Comparison of ENCODE assay signal across 1 cellular context in the genomic region with DNA sequence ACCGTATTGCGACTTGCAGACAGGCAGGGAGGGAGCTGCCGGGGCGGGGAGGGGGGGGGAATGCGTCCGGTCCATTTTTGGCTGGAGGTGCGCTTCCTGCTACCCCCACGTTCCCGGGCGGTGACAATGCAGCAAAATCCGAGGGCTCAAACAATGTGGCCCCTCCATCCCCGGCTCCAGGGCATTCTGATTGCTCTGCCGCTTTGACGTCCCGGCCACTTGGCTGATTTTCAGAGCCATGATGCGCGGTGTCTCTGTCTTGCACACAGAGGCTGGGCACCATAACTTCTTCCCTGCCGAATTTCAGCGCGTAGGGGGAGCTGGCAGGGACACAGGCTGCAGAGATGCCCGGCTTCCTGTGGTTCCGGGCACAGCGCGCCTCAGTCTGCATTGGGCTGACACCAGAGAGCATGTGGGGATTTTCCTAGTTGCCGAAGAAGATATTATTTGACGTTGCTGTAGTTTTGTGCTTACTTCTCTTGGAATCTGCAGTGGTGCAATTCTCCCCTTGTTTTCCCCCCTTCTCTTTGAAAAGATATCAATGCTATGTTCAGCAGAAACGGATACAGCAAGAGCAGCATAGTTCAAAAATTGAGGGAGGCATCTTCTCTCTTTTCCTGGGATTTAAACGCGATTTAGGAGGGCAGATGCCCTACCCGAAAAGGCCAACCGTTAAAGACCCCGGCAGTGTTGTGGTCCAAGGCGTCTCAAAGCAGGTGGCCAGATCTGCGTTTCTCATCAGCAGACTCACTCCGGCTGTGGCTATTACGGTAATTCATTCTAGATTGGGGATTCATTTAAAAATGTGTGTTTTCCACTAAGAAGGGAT.
A peak's percentile ranks its signal among the peaks of the same experiment; 100 is the strongest.
TF ChIP-seq lines count a peak whose summit lies in the region.

No MANE protein-coding gene starts in this region.

TF ChIP-seq in K562, 482 proteins besides CTCF, POLR2A, EP300 and RAD21:
- no peak for TF ChIP-seq ETV6 (IDR thresholded peaks at IDR 0.05; ENCODE audit: borderline replicate concordance in 1 of 2, low read depth in 2 of 2, low read length in 1 of 2)
- TF ChIP-seq ETV6 (CRISPR knock-in tag; IDR thresholded peaks at IDR 0.05; ENCODE audit: borderline replicate concordance) = no peak
- TF ChIP-seq ZNF668 (CRISPR knock-in tag; IDR thresholded peaks at IDR 0.05) = no peak
- peak; percentile 71 for TF ChIP-seq CBX2 (IDR thresholded peaks at IDR 0.05; ENCODE audit: insufficient read depth, low read length, poor library complexity, severe bottlenecking)
- no peak for TF ChIP-seq SIX5 (IDR thresholded peaks at IDR 0.05; ENCODE audit: borderline replicate concordance in 1 of 2, insufficient read depth in 1 of 2, low read depth in 1 of 2, low read length in 2 of 2)
- TF ChIP-seq, protein P1, sequence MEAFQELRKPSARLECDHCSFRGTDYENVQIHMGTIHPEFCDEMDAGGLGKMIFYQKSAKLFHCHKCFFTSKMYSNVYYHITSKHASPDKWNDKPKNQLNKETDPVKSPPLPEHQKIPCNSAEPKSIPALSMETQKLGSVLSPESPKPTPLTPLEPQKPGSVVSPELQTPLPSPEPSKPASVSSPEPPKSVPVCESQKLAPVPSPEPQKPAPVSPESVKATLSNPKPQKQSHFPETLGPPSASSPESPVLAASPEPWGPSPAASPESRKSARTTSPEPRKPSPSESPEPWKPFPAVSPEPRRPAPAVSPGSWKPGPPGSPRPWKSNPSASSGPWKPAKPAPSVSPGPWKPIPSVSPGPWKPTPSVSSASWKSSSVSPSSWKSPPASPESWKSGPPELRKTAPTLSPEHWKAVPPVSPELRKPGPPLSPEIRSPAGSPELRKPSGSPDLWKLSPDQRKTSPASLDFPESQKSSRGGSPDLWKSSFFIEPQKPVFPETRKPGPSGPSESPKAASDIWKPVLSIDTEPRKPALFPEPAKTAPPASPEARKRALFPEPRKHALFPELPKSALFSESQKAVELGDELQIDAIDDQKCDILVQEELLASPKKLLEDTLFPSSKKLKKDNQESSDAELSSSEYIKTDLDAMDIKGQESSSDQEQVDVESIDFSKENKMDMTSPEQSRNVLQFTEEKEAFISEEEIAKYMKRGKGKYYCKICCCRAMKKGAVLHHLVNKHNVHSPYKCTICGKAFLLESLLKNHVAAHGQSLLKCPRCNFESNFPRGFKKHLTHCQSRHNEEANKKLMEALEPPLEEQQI (IDR thresholded peaks at IDR 0.05) = no peak
- TF ChIP-seq CBFA2T3 (IDR thresholded peaks at IDR 0.05) = no peak
- no peak for TF ChIP-seq RERE (CRISPR knock-in tag; IDR thresholded peaks at IDR 0.05; ENCODE audit: borderline replicate concordance)
- peak; percentile 6; the same call in 1 of the 2 replicates for TF ChIP-seq RNF2 (IDR thresholded peaks at IDR 0.05)
- no peak for TF ChIP-seq ZNF740 (CRISPR knock-in tag; IDR thresholded peaks at IDR 0.05)
- TF ChIP-seq ZNF740 (tag; IDR thresholded peaks at IDR 0.05) = peak in 1 of 2 experiments; percentile 22; a peak in 1 of 4 replicates
- TF ChIP-seq, protein P2, sequence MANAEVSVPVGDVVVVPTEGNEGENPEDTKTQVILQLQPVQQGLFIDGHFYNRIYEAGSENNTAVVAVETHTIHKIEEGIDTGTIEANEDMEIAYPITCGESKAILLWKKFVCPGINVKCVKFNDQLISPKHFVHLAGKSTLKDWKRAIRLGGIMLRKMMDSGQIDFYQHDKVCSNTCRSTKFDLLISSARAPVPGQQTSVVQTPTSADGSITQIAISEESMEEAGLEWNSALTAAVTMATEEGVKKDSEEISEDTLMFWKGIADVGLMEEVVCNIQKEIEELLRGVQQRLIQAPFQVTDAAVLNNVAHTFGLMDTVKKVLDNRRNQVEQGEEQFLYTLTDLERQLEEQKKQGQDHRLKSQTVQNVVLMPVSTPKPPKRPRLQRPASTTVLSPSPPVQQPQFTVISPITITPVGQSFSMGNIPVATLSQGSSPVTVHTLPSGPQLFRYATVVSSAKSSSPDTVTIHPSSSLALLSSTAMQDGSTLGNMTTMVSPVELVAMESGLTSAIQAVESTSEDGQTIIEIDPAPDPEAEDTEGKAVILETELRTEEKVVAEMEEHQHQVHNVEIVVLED (CRISPR knock-in tag; IDR thresholded peaks at IDR 0.05) = no peak
- TF ChIP-seq CBX8 (IDR thresholded peaks at IDR 0.05; ENCODE audit: borderline replicate concordance, extremely low read depth, low read depth, low read length, poor library complexity, severe bottlenecking) = peak; percentile 31
- TF ChIP-seq COPS2 (conservative IDR thresholded peaks at IDR 0.05) = no peak
- no peak for TF ChIP-seq GATA2 (CRISPR knock-in tag; IDR thresholded peaks at IDR 0.05)
- no peak for TF ChIP-seq HNRNPL (IDR thresholded peaks at IDR 0.05; ENCODE audit: low read depth, low read length)
- no peak for TF ChIP-seq ZNF695 (CRISPR knock-in tag; IDR thresholded peaks at IDR 0.05)
